ENCODE assay signal across 8 cellular contexts in the genomic region with DNA sequence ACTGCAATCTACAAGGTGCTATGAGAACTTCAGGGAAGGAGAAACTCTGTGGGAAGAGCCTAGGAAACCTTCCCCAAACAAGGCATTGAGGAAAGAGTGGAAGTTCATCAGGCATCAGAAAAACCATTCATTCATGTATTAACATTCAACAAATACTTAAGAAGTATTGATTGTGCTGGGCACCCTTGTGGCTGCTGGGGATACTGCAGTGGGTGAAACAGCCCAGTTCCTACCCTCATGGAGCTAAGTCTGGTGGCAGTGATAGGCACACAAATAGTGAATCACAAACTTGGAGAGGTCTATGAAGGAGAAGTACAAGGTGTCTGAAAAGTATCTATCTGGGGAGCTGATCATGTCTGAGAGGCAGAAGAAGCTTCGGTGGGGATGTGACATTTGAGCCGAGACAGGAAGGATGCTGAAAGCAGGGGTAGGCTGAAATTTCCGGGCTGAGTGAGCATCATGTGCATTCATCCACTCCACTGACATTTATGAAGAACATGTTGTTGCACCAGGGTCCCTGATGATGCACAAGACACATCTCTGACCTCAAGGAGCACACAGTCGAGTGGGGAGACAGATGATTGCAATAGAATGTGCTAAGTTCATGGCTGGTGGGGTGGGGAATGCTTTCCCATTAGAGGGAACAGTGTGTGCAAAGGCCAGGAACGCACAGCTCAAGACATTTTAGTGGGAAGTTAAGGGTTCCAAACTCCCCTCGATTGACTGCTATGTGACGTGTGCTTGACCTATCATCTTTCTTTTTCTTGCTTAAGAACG.
DNase-seq lines count a peak whose midpoint lies in the region; ATAC-seq and TF ChIP-seq lines count a peak whose summit lies in the region.

No MANE protein-coding gene starts in this region.

- 0 out of 2 replicates have a peak overlapping the region, but pooled peaks have one; percentile 2 for H3K4me2 ChIP-seq in MM.1S (ENCODE audit: low read depth, low read length)

- H3K27me3 Mint-ChIP-seq in CD4-positive, alpha-beta memory T cell, result no peaks in the 10 kb centered on the region
- no peaks in the 10 kb centered on the region for H3K27me3 Mint-ChIP-seq in naive thymus-derived CD4-positive, alpha-beta T cell
- peaks cover 15% of the 10 kb centered on the region for H3K27me3 Mint-ChIP-seq in T-helper 2 cell treated with Interferon-gamma antibody and Interleukin-4, amounts not matched to agents 5 μg/mL and 100 μg/mL, for 36 hours (ENCODE audit: low read depth)

- peak overlapping the region in 7 of 8 donors; percentile 59 to 78 (median 67) for H3K4me3 Mint-ChIP-seq in CD4-positive, alpha-beta memory T cell
- peak overlapping the region in 4 of 10 donors; percentile 2 to 43 (median 8) for H3K4me3 Mint-ChIP-seq in naive thymus-derived CD4-positive, alpha-beta T cell
- H3K4me3 Mint-ChIP-seq in T-helper 2 cell treated with Interferon-gamma antibody and Interleukin-4, amounts not matched to agents 5 μg/mL and 100 μg/mL, for 36 hours, result no peak overlapping the region

- no peak overlapping the region for H2AFZ ChIP-seq in MM.1S (ENCODE audit: low read length)

- peak overlapping the region in 1 of 2 donors; percentile 17 for H3K4me3 ChIP-seq in CD4-positive, alpha-beta memory T cell (ENCODE audit: low read length in 2 of 2)
- H3K4me3 ChIP-seq in MM.1S (ENCODE audit: low read length) (no peak overlapping the region), adipocyte (ENCODE audit: low read length) (no peak overlapping the region)
- no peak overlapping the region for H3K4me3 ChIP-seq in naive thymus-derived CD4-positive, alpha-beta T cell (ENCODE audit: low read length)

- H3F3A ChIP-seq in MM.1S (ENCODE audit: insufficient read depth, low read length), result no peaks in the 10 kb centered on the region

- H3K27me3 ChIP-seq in CD4-positive, alpha-beta memory T cell (ENCODE audit: insufficient read depth, low read length), result no peaks in the 10 kb centered on the region
- H3K27me3 ChIP-seq in MM.1S (replicated peaks; ENCODE audit: insufficient read depth, low read length) (no peaks in the 10 kb centered on the region), adipocyte (replicated peaks; ENCODE audit: control insufficient read depth, insufficient read depth, low read length) (no peaks in the 10 kb centered on the region)
- no peaks in the 10 kb centered on the region for H3K27me3 ChIP-seq in naive thymus-derived CD4-positive, alpha-beta T cell (ENCODE audit: control insufficient read depth in 2 of 2, insufficient read depth in 2 of 2, low read length in 2 of 2)

- no peak overlapping the region for H3K9ac ChIP-seq in MM.1S (ENCODE audit: low read length)
- H3K9ac ChIP-seq in adipocyte (ENCODE audit: low read length), result no peak overlapping the region

- H3K9me3 Mint-ChIP-seq in CD4-positive, alpha-beta memory T cell, result peaks cover 0 to 19% (median 16%) of the 10 kb centered on the region in 8 donors
- peaks cover 6 to 20% (median 14%) of the 10 kb centered on the region in 11 donors for H3K9me3 Mint-ChIP-seq in naive thymus-derived CD4-positive, alpha-beta T cell
- peaks cover 6% of the 10 kb centered on the region for H3K9me3 Mint-ChIP-seq in T-helper 2 cell treated with Interferon-gamma antibody and Interleukin-4, amounts not matched to agents 5 μg/mL and 100 μg/mL, for 36 hours

- H3K9me2 ChIP-seq in MM.1S (replicated peaks; ENCODE audit: insufficient read depth, low read length), result no peaks in the 10 kb centered on the region

- peaks cover 9 to 15% of the 10 kb centered on the region in 2 donors for H3K36me3 Mint-ChIP-seq in CD4-positive, alpha-beta memory T cell
- H3K36me3 Mint-ChIP-seq in naive thymus-derived CD4-positive, alpha-beta T cell, result peaks cover 3 to 20% (median 9%) of the 10 kb centered on the region in 5 donors
- no peaks in the 10 kb centered on the region for H3K36me3 Mint-ChIP-seq in T-helper 2 cell treated with Interferon-gamma antibody and Interleukin-4, amounts not matched to agents 5 μg/mL and 100 μg/mL, for 36 hours (ENCODE audit: low read depth)

- TF ChIP-seq CTCF in MM.1S (IDR thresholded peaks at IDR 0.05; ENCODE audit: low read length), result peak; percentile 29

- CTCF ChIA-PET in CD4-positive, alpha-beta memory T cell (lab: Charles Lee; ENCODE audit: partially characterized antibody), result interaction anchor here (0.6 to 6.3 kb wide), 45 partner anchors 8 to 207 kb away, joined by 3 to 45 read pairs (median 7); no protein-coding TSS in a partner anchor
- CTCF ChIA-PET in naive thymus-derived CD4-positive, alpha-beta T cell (lab: Charles Lee), result interaction anchor here (0.5 to 1.6 kb wide), 7 partner anchors 10 to 281 kb away, joined by 3 to 9 read pairs (median 3); no protein-coding TSS in a partner anchor

- no peaks in the 10 kb centered on the region for H3K36me3 ChIP-seq in CD4-positive, alpha-beta memory T cell (ENCODE audit: insufficient read depth, low read length)
- H3K36me3 ChIP-seq in MM.1S (replicated peaks; ENCODE audit: insufficient read depth, low read length) (no peaks in the 10 kb centered on the region), adipocyte (ENCODE audit: control insufficient read depth, insufficient read depth, low read length, severe bottlenecking) (no peaks in the 10 kb centered on the region)
- H3K36me3 ChIP-seq in naive thymus-derived CD4-positive, alpha-beta T cell (ENCODE audit: control insufficient read depth in 2 of 3, insufficient read depth in 3 of 3, low read length in 3 of 3), result no peaks in the 10 kb centered on the region

- no peaks in the 10 kb centered on the region for H3K79me2 ChIP-seq in MM.1S (ENCODE audit: low read length)

- peak; percentile 74 for ATAC-seq in naive thymus-derived CD4-positive, alpha-beta T cell

- H3K9me3 ChIP-seq in CD4-positive, alpha-beta memory T cell (ENCODE audit: control insufficient read depth in 1 of 2, low read length in 2 of 2), result peaks cover 0 to 6% of the 10 kb centered on the region in 2 donors
- H3K9me3 ChIP-seq in MM.1S (replicated peaks; ENCODE audit: insufficient read depth, low read length), result no peaks in the 10 kb centered on the region
- peaks cover 8% of the 10 kb centered on the region for H3K9me3 ChIP-seq in adipocyte (ENCODE audit: control insufficient read depth, low read length)
- H3K9me3 ChIP-seq in naive thymus-derived CD4-positive, alpha-beta T cell (ENCODE audit: control insufficient read depth in 2 of 3, low read length in 3 of 3), result no peaks in the 10 kb centered on the region

- peak overlapping the region; percentile 72 to 97 (median 95) for H3K27ac Mint-ChIP-seq in CD4-positive, alpha-beta memory T cell
- H3K27ac Mint-ChIP-seq in naive thymus-derived CD4-positive, alpha-beta T cell, result peak overlapping the region in 5 of 9 donors; percentile 1 to 64 (median 5)
- H3K27ac Mint-ChIP-seq in T-helper 2 cell treated with Interferon-gamma antibody and Interleukin-4, amounts not matched to agents 5 μg/mL and 100 μg/mL, for 36 hours, result no peak overlapping the region

- peak; percentile 43 to 64 (median 51) for DNase-seq in CD4-positive, alpha-beta memory T cell
- DNase-seq in MM.1S, result no peak
- DNase-seq in adipocyte (ENCODE audit: low read depth), result peak; percentile 10
- peak in 3 of 9 donors; percentile 7 to 23 (median 19) for DNase-seq in naive thymus-derived CD4-positive, alpha-beta T cell
- no peak for DNase-seq in SKM-1 treated with dmso at 0.1 percent for 144 hours (lab: John Stamatoyannopoulos, UW; ENCODE audit: unreplicated experiment)
- no peak for DNase-seq in cortex of kidney (lab: John Stamatoyannopoulos, UW)
- no peak for DNase-seq in T-helper 2 cell treated with Interferon-gamma antibody and Interleukin-4, amounts not matched to agents 5 μg/mL and 100 μg/mL, for 36 hours (ENCODE audit: low spot score)
- DNase-seq in HK-2 (ENCODE audit: unreplicated experiment), result no peak

- POLR2A ChIA-PET in CD4-positive, alpha-beta memory T cell (lab: Charles Lee; ENCODE audit: partially characterized antibody), result interaction anchor here (0.9 to 4.7 kb wide), 31 partner anchors 10 to 205 kb away, joined by 3 to 48 read pairs (median 6); no protein-coding TSS in a partner anchor
- POLR2A ChIA-PET in naive thymus-derived CD4-positive, alpha-beta T cell (lab: Charles Lee), result interaction anchor here (1.1 to 2.3 kb wide), 3 partner anchors 8 to 57 kb away, joined by 3 to 8 read pairs (median 8); no protein-coding TSS in a partner anchor

- intact Hi-C loops in CD4-positive, alpha-beta memory T cell (cut with micrococcal nuclease), result loop anchor here (1.0 to 5.0 kb wide), 4 partner anchors 19 to 202 kb away; no protein-coding TSS in a partner anchor
- intact Hi-C loops in naive thymus-derived CD4-positive, alpha-beta T cell (cut with micrococcal nuclease), result loop anchor here (2.0 to 10.0 kb wide), 3 partner anchors 13 to 201 kb away; no protein-coding TSS in a partner anchor

- peaks cover 30 to 50% (median 38%) of the 10 kb centered on the region in 4 donors for H3K4me1 Mint-ChIP-seq in CD4-positive, alpha-beta memory T cell
- peaks cover 8 to 37% (median 16%) of the 10 kb centered on the region in 7 donors for H3K4me1 Mint-ChIP-seq in naive thymus-derived CD4-positive, alpha-beta T cell
- H3K4me1 Mint-ChIP-seq in T-helper 2 cell treated with Interferon-gamma antibody and Interleukin-4, amounts not matched to agents 5 μg/mL and 100 μg/mL, for 36 hours (ENCODE audit: low read depth), result peaks cover 4% of the 10 kb centered on the region

- no peaks in the 10 kb centered on the region for H4K20me1 ChIP-seq in MM.1S (ENCODE audit: insufficient read depth, low read length)

- peaks cover 42% of the 10 kb centered on the region for H3K4me1 ChIP-seq in CD4-positive, alpha-beta memory T cell (ENCODE audit: insufficient read depth, low read length)
- no peaks in the 10 kb centered on the region for H3K4me1 ChIP-seq in MM.1S (ENCODE audit: low read length)
- peaks cover 8% of the 10 kb centered on the region for H3K4me1 ChIP-seq in adipocyte (ENCODE audit: control insufficient read depth, insufficient read depth, low read length)
- no peaks in the 10 kb centered on the region for H3K4me1 ChIP-seq in naive thymus-derived CD4-positive, alpha-beta T cell (ENCODE audit: control insufficient read depth in 2 of 2, insufficient read depth in 2 of 2, low read length in 2 of 2)

- H3K27ac ChIP-seq in CD4-positive, alpha-beta memory T cell (ENCODE audit: low read depth, low read length), result peak overlapping the region; percentile 53
- no peak overlapping the region for H3K27ac ChIP-seq in MM.1S (ENCODE audit: low read length)
- H3K27ac ChIP-seq in naive thymus-derived CD4-positive, alpha-beta T cell (ENCODE audit: low read depth, low read length), result no peak overlapping the region

Comparison
In these comparisons a context has a peak if more than half of its experiments do, and no peak if none do; other contexts are left out.
1. DNase-seq: peak in CD4-positive, alpha-beta memory T cell (5 of 5) and adipocyte (single experiment); none in MM.1S (single experiment), SKM-1 treated with dmso at 0.1 percent for 144 hours (single experiment), cortex of kidney (single experiment), T-helper 2 cell treated with Interferon-gamma antibody and Interleukin-4, amounts not matched to agents 5 μg/mL and 100 μg/mL, for 36 hours (single experiment) and HK-2 (single experiment).